In genomic region chr3:54915976-54916375, GRCh38 we compare ENCODE assay signal across 34 cellular contexts. TPM values are rescaled to one million over a fixed set of nuclear protein-coding genes. Genes with fewer than 3 reads are reported as not detected.
"Had no signal": no experiment of that assay in that cellular context is flagged by ENCODE, and none has a peak within 500 bp of the region (broad histone marks: within the 10 kb centered on the region; RNA-seq: fewer than 3 reads in every experiment).

No MANE protein-coding gene starts in this region.

- H3K27ac Mint-ChIP-seq: natural killer cell treated with Interleukin-12 subunit alpha and Interleukin-12 subunit beta and Interleukin-15 and Interleukin-18, amount 100 ng/mL, for 72 hours; nephron progenitor cell; stimulated activated effector memory CD8-positive, alpha-beta T cell treated with anti-CD3 and anti-CD28 coated beads, Interleukin-12 subunit alpha, Interleukin-12 subunit beta, amount 100 ng/mL, for 72 hours; stimulated activated naive B cell treated with anti-CD40 and anti-IgM and Interleukin-4, amounts not matched to agents 10 μg/mL and 1 μg/mL and 100 μg/mL, for 72 hours; stimulated activated naive CD8-positive, alpha-beta T cell treated with anti-CD3 and anti-CD28 coated beads, Interleukin-15, Interleukin-2, amounts not matched to agents 100 ng/mL and 50 ng/mL, for 24 hours had no signal

- H3K36me3 Mint-ChIP-seq: natural killer cell treated with Interleukin-12 subunit alpha and Interleukin-12 subunit beta and Interleukin-15 and Interleukin-18, amount 100 ng/mL, for 72 hours; stimulated activated effector memory CD8-positive, alpha-beta T cell treated with anti-CD3 and anti-CD28 coated beads, Interleukin-12 subunit alpha, Interleukin-12 subunit beta, amount 100 ng/mL, for 72 hours; stimulated activated naive B cell treated with anti-CD40 and anti-IgM and Interleukin-4, amounts not matched to agents 10 μg/mL and 1 μg/mL and 100 μg/mL, for 72 hours had no signal

- H3K4me1 Mint-ChIP-seq: nephron progenitor cell; neural crest cell; stimulated activated effector memory CD8-positive, alpha-beta T cell treated with anti-CD3 and anti-CD28 coated beads, Interleukin-12 subunit alpha, Interleukin-12 subunit beta, amount 100 ng/mL, for 72 hours; stimulated activated naive B cell treated with anti-CD40 and anti-IgM and Interleukin-4, amounts not matched to agents 10 μg/mL and 1 μg/mL and 100 μg/mL, for 72 hours had no signal

- H3K4me3 ChIP-seq: pancreas, prostate gland, right lobe of liver, sigmoid colon, stomach, thoracic aorta, thyroid gland, tibial nerve, upper lobe of left lung, vagina had no signal

- H3K36me3 ChIP-seq: neutrophil, pancreas, prostate gland, right lobe of liver, sigmoid colon, stomach, thoracic aorta, thyroid gland, upper lobe of left lung, vagina had no signal

- H3K27me3 ChIP-seq: neutrophil, pancreas, right lobe of liver, sigmoid colon, stomach, thyroid gland, tibial nerve, upper lobe of left lung, vagina had no signal

- H3K4me1 ChIP-seq: pancreas, prostate gland, right lobe of liver, sigmoid colon, stomach, thyroid gland, tibial nerve, upper lobe of left lung had no signal

- H3K27me3 Mint-ChIP-seq: natural killer cell treated with Interleukin-12 subunit alpha and Interleukin-12 subunit beta and Interleukin-15 and Interleukin-18, amount 100 ng/mL, for 72 hours; stimulated activated naive B cell treated with anti-CD40 and anti-IgM and Interleukin-4, amounts not matched to agents 10 μg/mL and 1 μg/mL and 100 μg/mL, for 72 hours; stimulated activated naive CD8-positive, alpha-beta T cell treated with anti-CD3 and anti-CD28 coated beads, Interleukin-15, Interleukin-2, amounts not matched to agents 100 ng/mL and 50 ng/mL, for 24 hours had no signal

- H3K4me3 Mint-ChIP-seq: natural killer cell treated with Interleukin-12 subunit alpha and Interleukin-12 subunit beta and Interleukin-15 and Interleukin-18, amount 100 ng/mL, for 72 hours; nephron progenitor cell; neural crest cell; stimulated activated effector memory CD8-positive, alpha-beta T cell treated with anti-CD3 and anti-CD28 coated beads, Interleukin-12 subunit alpha, Interleukin-12 subunit beta, amount 100 ng/mL, for 72 hours; stimulated activated naive B cell treated with anti-CD40 and anti-IgM and Interleukin-4, amounts not matched to agents 10 μg/mL and 1 μg/mL and 100 μg/mL, for 72 hours; stimulated activated naive CD8-positive, alpha-beta T cell treated with anti-CD3 and anti-CD28 coated beads, Interleukin-15, Interleukin-2, amounts not matched to agents 100 ng/mL and 50 ng/mL, for 24 hours had no signal

- H3K27ac ChIP-seq: neutrophil, pancreas, prostate gland, right lobe of liver, sigmoid colon, stomach, thoracic aorta, thyroid gland, tibial nerve, upper lobe of left lung, vagina had no signal

- H3K9me3 ChIP-seq: neutrophil, pancreas, prostate gland, right lobe of liver, thoracic aorta, thyroid gland, tibial nerve, upper lobe of left lung, vagina had no signal

- DNase-seq: nephron progenitor cell; nucleus accumbens; pancreas; right cardiac atrium; right lobe of liver; sigmoid colon; small intestine; stimulated activated CD4-positive, alpha-beta T cell treated with anti-CD3 and anti-CD28 coated beads, Interleukin-15, amount 100 ng/mL, for 24 hours; stimulated activated CD4-positive, alpha-beta T cell treated with anti-CD3 and anti-CD28 coated beads, Interleukin-2, amount 100 ng/mL, for 24 hours; stimulated activated CD4-positive, alpha-beta T cell treated with anti-CD3 and anti-CD28 coated beads, Interleukin-2, amount 100 ng/mL, for 48 hours; stimulated activated CD4-positive, alpha-beta T cell treated with anti-CD3 and anti-CD28 coated beads, Interleukin-4, amount 100 ng/mL, for 24 hours; stimulated activated naive B cell treated with anti-CD40 and anti-IgM and Interleukin-4, amounts not matched to agents 10 μg/mL and 1 μg/mL and 100 μg/mL, for 72 hours; stimulated activated naive CD4-positive, alpha-beta T cell treated with Interleukin-2 at 50 U/mL for 16 hours; stomach; thyroid gland; trophoblast cell; upper lobe of left lung had no signal

- ATAC-seq: natural killer cell treated with Interleukin-12 subunit alpha and Interleukin-12 subunit beta and Interleukin-15 and Interleukin-18, amount 100 ng/mL, for 72 hours; pancreas; right cardiac atrium; right lobe of liver; stimulated activated effector memory CD8-positive, alpha-beta T cell treated with anti-CD3 and anti-CD28 coated beads, Interleukin-12 subunit alpha, Interleukin-12 subunit beta, amount 100 ng/mL, for 72 hours; stimulated activated naive B cell treated with anti-CD40 and anti-IgM and Interleukin-4, amounts not matched to agents 10 μg/mL and 1 μg/mL and 100 μg/mL, for 72 hours had no signal

RNA-seq across cellular contexts. Expression of gene LRTM1, which starts 11.9 kb away (rescaled TPM):
- total RNA-seq: natural killer cell treated with Interleukin-12 subunit alpha and Interleukin-12 subunit beta and Interleukin-15 and Interleukin-18, amount 100 ng/mL, for 72 hours; neural crest cell; omental fat pad; osteocyte; pancreas; posterior vena cava; pulmonary artery endothelial cell; renal cortical epithelial cell; right cardiac atrium; right lobe of liver; sigmoid colon; stomach; subcutaneous adipose tissue; temporal lobe; thoracic aorta; thyroid gland; tibial nerve; upper lobe of left lung; ureter; vagina had no signal
